In the genomic region with DNA sequence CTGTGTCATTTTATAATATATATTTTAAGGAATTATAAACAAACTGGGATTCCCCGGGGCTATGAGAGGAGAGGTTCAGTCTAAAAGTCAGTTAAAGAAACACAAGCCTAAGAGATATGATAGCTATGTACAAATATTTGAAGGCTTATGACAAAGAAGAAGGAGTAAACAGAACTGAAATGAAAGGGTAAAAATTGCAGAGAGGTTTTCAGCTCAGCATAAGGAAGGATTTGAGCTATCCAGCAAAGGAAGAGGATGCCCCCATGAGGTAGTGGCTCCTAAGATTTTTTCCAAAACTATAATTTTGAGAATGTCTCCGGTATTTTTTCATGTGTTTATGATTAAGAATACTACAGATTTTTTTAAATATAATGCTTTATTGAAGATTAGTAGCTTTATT, we compare ENCODE assay signal across 17 cellular contexts. TPM values are rescaled to one million over a fixed set of nuclear protein-coding genes. Genes with fewer than 3 reads are reported as not detected.
DNase-seq lines count a peak whose midpoint lies in the region; ATAC-seq and TF ChIP-seq lines count a peak whose summit lies in the region.
"Had no signal": no experiment of that assay in that cellular context is flagged by ENCODE, and none has a peak within 500 bp of the region (broad histone marks: within the 10 kb centered on the region; RNA-seq: fewer than 3 reads in every experiment).

No MANE protein-coding gene starts in this region.

- H3K4me3 ChIP-seq in AG04450 (ENCODE audit: low read depth, low read length), result no peak overlapping the region
- H3K4me3 ChIP-seq: vagina had no signal

- H3K27me3 ChIP-seq in AG04450 (ENCODE audit: control insufficient read depth, insufficient read depth, low read length), result no peaks in the 10 kb centered on the region
- H3K27me3 ChIP-seq: vagina had no signal

- H3K27me3 Mint-ChIP-seq in HFFc6 (ENCODE audit: insufficient read depth), result no peaks in the 10 kb centered on the region
- H3K27me3 Mint-ChIP-seq: CD4-positive, alpha-beta T cell; IgD-negative memory B cell had no signal

- no peaks in the 10 kb centered on the region for H3K9me3 Mint-ChIP-seq in HFFc6
- H3K9me3 Mint-ChIP-seq: CD4-positive, alpha-beta T cell; stimulated activated effector memory CD8-positive, alpha-beta T cell treated with anti-CD3 and anti-CD28 coated beads, Interleukin-12 subunit alpha, Interleukin-12 subunit beta, amount 100 ng/mL, for 72 hours had no signal

- H3K27ac ChIP-seq in AG04450 (ENCODE audit: low read depth, low read length), result no peak overlapping the region
- H3K27ac ChIP-seq: epithelial cell of prostate, vagina, WERI-Rb-1 had no signal

- no peaks in the 10 kb centered on the region for H3K36me3 Mint-ChIP-seq in HFFc6 (ENCODE audit: low read depth)
- H3K36me3 Mint-ChIP-seq: IgD-negative memory B cell; stimulated activated effector memory CD8-positive, alpha-beta T cell treated with anti-CD3 and anti-CD28 coated beads, Interleukin-12 subunit alpha, Interleukin-12 subunit beta, amount 100 ng/mL, for 72 hours had no signal

- peak; percentile 7 for DNase-seq in AG04450 (ENCODE audit: low read depth, low spot score)
- DNase-seq in HFFc6, result peak; percentile 4
- peak; percentile 32 for DNase-seq in amniotic stem cell (lab: John Stamatoyannopoulos, UW)
- peak; percentile 3 for DNase-seq in hepatic stellate cell (ENCODE audit: low spot score)
- DNase-seq in effector CD8-positive, alpha-beta T cell (lab: John Stamatoyannopoulos, UW), result no peak
- DNase-seq in NCI-H82 treated with DMSO at 0.1 percent for 48 hours (lab: John Stamatoyannopoulos, UW; ENCODE audit: unreplicated experiment), result no peak
- no peak for DNase-seq in CD1c-positive myeloid dendritic cell (ENCODE audit: extremely low spot score)
- DNase-seq: activated naive CD4-positive, alpha-beta T cell treated with anti-CD3 and anti-CD28 coated beads for 36 hours; CD4-positive, alpha-beta T cell; NCI-H69; WERI-Rb-1 had no signal

- TF ChIP-seq CTCF in AG04450 (IDR thresholded peaks at IDR 0.05; ENCODE audit: low read depth, low read length) (peak; percentile 44), HFFc6 (IDR thresholded peaks at IDR 0.05) (peak; percentile 56; the same call in 1 of the 2 replicates)

- ATAC-seq in HG02973 (IDR thresholded peaks at IDR 0.05; ENCODE audit: unreplicated experiment), result no peak
- ATAC-seq: stimulated activated effector memory CD8-positive, alpha-beta T cell treated with anti-CD3 and anti-CD28 coated beads, Interleukin-12 subunit alpha, Interleukin-12 subunit beta, amount 100 ng/mL, for 72 hours had no signal

- H3K4me3 Mint-ChIP-seq in HFFc6, result no peak overlapping the region
- H3K4me3 Mint-ChIP-seq: activated naive CD4-positive, alpha-beta T cell treated with anti-CD3 and anti-CD28 coated beads for 36 hours; CD4-positive, alpha-beta T cell; IgD-negative memory B cell; stimulated activated effector memory CD8-positive, alpha-beta T cell treated with anti-CD3 and anti-CD28 coated beads, Interleukin-12 subunit alpha, Interleukin-12 subunit beta, amount 100 ng/mL, for 72 hours had no signal

- CTCF ChIA-PET in AG04450 (lab: Charles Lee), result interaction anchor here (0.6 to 5.4 kb wide), 14 partner anchors 8 to 518 kb away, joined by 3 to 66 read pairs (median 4); a partner anchor contains a TSS

- H3K27ac Mint-ChIP-seq in HFFc6, result no peak overlapping the region
- H3K27ac Mint-ChIP-seq: activated naive CD4-positive, alpha-beta T cell treated with anti-CD3 and anti-CD28 coated beads for 36 hours; CD4-positive, alpha-beta T cell; IgD-negative memory B cell; stimulated activated effector memory CD8-positive, alpha-beta T cell treated with anti-CD3 and anti-CD28 coated beads, Interleukin-12 subunit alpha, Interleukin-12 subunit beta, amount 100 ng/mL, for 72 hours had no signal

- H3K9me3 ChIP-seq in AG04450 (ENCODE audit: control insufficient read depth, insufficient read depth, low read length), result no peaks in the 10 kb centered on the region
- H3K9me3 ChIP-seq: vagina had no signal

- H3K4me1 Mint-ChIP-seq in HFFc6 (ENCODE audit: low read depth), result peaks cover 7% of the 10 kb centered on the region; the same call in 1 of the 2 replicates
- H3K4me1 Mint-ChIP-seq: IgD-negative memory B cell; stimulated activated effector memory CD8-positive, alpha-beta T cell treated with anti-CD3 and anti-CD28 coated beads, Interleukin-12 subunit alpha, Interleukin-12 subunit beta, amount 100 ng/mL, for 72 hours had no signal

- POLR2A ChIA-PET in AG04450 (lab: Yijun Ruan, JAX), result no interaction called here

RNA-seq across cellular contexts. Expression of a gene that starts 57.9 kb away (rescaled TPM):
- not detected in 2 replicates for polyA plus RNA-seq in AG04450 (2011; rRNA removed)
- not detected in 2 replicates for polyA minus RNA-seq in AG04450 (2011; rRNA and poly(A)+ RNA removed)
- not detected for total RNA-seq in HFFc6 (2021; fragmentation: NEBNext Ultra II Directional; extraction: Animal tissue kit (Norgen Biotek cat#: 25700))
- total RNA-seq: activated naive CD4-positive, alpha-beta T cell treated with anti-CD3 and anti-CD28 coated beads for 36 hours; CD4-positive, alpha-beta T cell; renal cortical epithelial cell; vagina had no signal
- polyA plus RNA-seq: IgD-negative memory B cell had no signal

RNA-seq across cellular contexts. Expression of a gene that starts 59.4 kb away (rescaled TPM):
- 2.2 and 3.7 TPM in 2 replicates for polyA plus RNA-seq in AG04450 (2011; rRNA removed)
- polyA minus RNA-seq in AG04450 (2011; rRNA and poly(A)+ RNA removed), result 1.2 and 2.0 TPM in 2 replicates
- total RNA-seq in HFFc6 (2021; fragmentation: NEBNext Ultra II Directional; extraction: Animal tissue kit (Norgen Biotek cat#: 25700)), result 1 to 10 TPM; 1.8 to 2.4 (median 2.1) TPM

Comparison
In these comparisons a context has a peak if more than half of its experiments do, and no peak if none do; other contexts are left out.
1. DNase-seq: peak in AG04450 (single experiment), HFFc6 (single experiment), amniotic stem cell (single experiment) and hepatic stellate cell (single experiment); none in effector CD8-positive, alpha-beta T cell (single experiment), NCI-H82 treated with DMSO at 0.1 percent for 48 hours (single experiment) and CD1c-positive myeloid dendritic cell (single experiment).